In the genomic region with DNA sequence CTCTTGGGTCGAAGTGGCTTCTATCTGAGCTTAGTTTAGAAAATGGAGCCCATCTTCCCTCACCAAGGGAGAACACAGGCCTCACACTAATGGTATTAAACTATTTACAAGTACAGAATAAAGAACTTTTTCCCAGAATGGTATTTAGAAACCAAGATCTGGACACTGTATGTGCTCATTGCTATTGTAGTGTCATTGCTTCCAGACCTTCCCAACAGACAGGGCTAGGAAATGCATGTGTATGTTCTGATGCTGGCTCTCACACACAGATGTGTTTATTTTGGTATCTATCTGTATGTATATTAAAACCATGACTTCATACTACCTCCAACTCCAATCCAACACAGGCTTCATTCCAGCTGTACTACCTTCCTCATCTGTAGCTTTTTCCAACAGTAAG, we compare ENCODE assay signal across 20 cellular contexts. TPM values are rescaled to one million over a fixed set of nuclear protein-coding genes. Genes with fewer than 3 reads are reported as not detected.
DNase-seq lines count a peak whose midpoint lies in the region; ATAC-seq and TF ChIP-seq lines count a peak whose summit lies in the region.
"Had no signal": no experiment of that assay in that cellular context is flagged by ENCODE, and none has a peak within 500 bp of the region (broad histone marks: within the 10 kb centered on the region; RNA-seq: fewer than 3 reads in every experiment).

No MANE protein-coding gene starts in this region.

- H3K27ac Mint-ChIP-seq in natural killer cell (peak overlapping the region; percentile 46 to 67), nephron progenitor cell (no peak overlapping the region), T-helper 17 cell (no peak overlapping the region)
- H3K27ac Mint-ChIP-seq in natural killer cell treated with Interleukin-12 subunit alpha and Interleukin-12 subunit beta and Interleukin-15 and Interleukin-18, amount 100 ng/mL, for 72 hours, result peak overlapping the region in 1 of 2 donors; percentile 26

- H3K36me3 ChIP-seq in PC-3 (ENCODE audit: low read depth, low read length), result peaks cover 35% of the 10 kb centered on the region

- no peak overlapping the region for H3K4me3 ChIP-seq in PC-3 (ENCODE audit: low read length)
- H3K4me3 ChIP-seq: PC-9 had no signal

- intact Hi-C loops in natural killer cell (cut with micrococcal nuclease), result no loop called here
- intact Hi-C loops in PC-3 (cut with micrococcal nuclease), result no loop called here

- H3K27me3 ChIP-seq in PC-3 (ENCODE audit: low read length), result no peaks in the 10 kb centered on the region

- no peak overlapping the region for H3K9ac ChIP-seq in PC-3 (ENCODE audit: low read length)
- H3K9ac ChIP-seq: KMS-11 had no signal

- H3K4me1 ChIP-seq in PC-3 (ENCODE audit: insufficient read depth, low read length), result no peaks in the 10 kb centered on the region

- ATAC-seq in natural killer cell, result no peak
- ATAC-seq in natural killer cell treated with Interleukin-12 subunit alpha and Interleukin-12 subunit beta and Interleukin-15 and Interleukin-18, amount 100 ng/mL, for 72 hours, result no peak
- ATAC-seq in PC-3, result no peak
- no peak for ATAC-seq in HG03520 (IDR thresholded peaks at IDR 0.05; ENCODE audit: unreplicated experiment)
- no peak for ATAC-seq in T-helper 17 cell

- H3K4me1 Mint-ChIP-seq in natural killer cell (peaks cover 10 to 14% of the 10 kb centered on the region in 2 donors), nephron progenitor cell (no peaks in the 10 kb centered on the region), T-helper 17 cell (peaks cover 6% of the 10 kb centered on the region)
- H3K4me1 Mint-ChIP-seq in natural killer cell treated with Interleukin-12 subunit alpha and Interleukin-12 subunit beta and Interleukin-15 and Interleukin-18, amount 100 ng/mL, for 72 hours (ENCODE audit: low read depth in 2 of 2), result peaks cover 20 to 22% of the 10 kb centered on the region in 2 donors

- H3K27me3 Mint-ChIP-seq in natural killer cell (ENCODE audit: low read depth in 2 of 2) (no peaks in the 10 kb centered on the region), nephron progenitor cell (ENCODE audit: low read depth, poor library complexity) (no peaks in the 10 kb centered on the region), T-helper 17 cell (no peaks in the 10 kb centered on the region)
- no peaks in the 10 kb centered on the region for H3K27me3 Mint-ChIP-seq in natural killer cell treated with Interleukin-12 subunit alpha and Interleukin-12 subunit beta and Interleukin-15 and Interleukin-18, amount 100 ng/mL, for 72 hours
- H3K27me3 Mint-ChIP-seq: CD8-positive, alpha-beta memory T cell had no signal

- H3K36me3 Mint-ChIP-seq in natural killer cell (no peaks in the 10 kb centered on the region), nephron progenitor cell (ENCODE audit: low read depth) (peaks cover 78% of the 10 kb centered on the region), T-helper 17 cell (ENCODE audit: low read depth) (peaks cover 11% of the 10 kb centered on the region)
- peaks cover 8% of the 10 kb centered on the region for H3K36me3 Mint-ChIP-seq in natural killer cell treated with Interleukin-12 subunit alpha and Interleukin-12 subunit beta and Interleukin-15 and Interleukin-18, amount 100 ng/mL, for 72 hours

- POLR2A ChIA-PET in PC-3 (lab: Charles Lee; ENCODE audit: unreplicated experiment), result no interaction called here

- H3K4me3 Mint-ChIP-seq in natural killer cell, result no peak overlapping the region
- no peak overlapping the region for H3K4me3 Mint-ChIP-seq in natural killer cell treated with Interleukin-12 subunit alpha and Interleukin-12 subunit beta and Interleukin-15 and Interleukin-18, amount 100 ng/mL, for 72 hours
- H3K4me3 Mint-ChIP-seq in nephron progenitor cell, result no peak overlapping the region
- no peak overlapping the region for H3K4me3 Mint-ChIP-seq in T-helper 17 cell
- H3K4me3 Mint-ChIP-seq: CD8-positive, alpha-beta memory T cell had no signal

- H2AFZ ChIP-seq in PC-3 (ENCODE audit: low read length), result no peak overlapping the region
- H2AFZ ChIP-seq: PC-9 had no signal

- H3K9me2 ChIP-seq in PC-3 (replicated peaks; ENCODE audit: low read length), result no peaks in the 10 kb centered on the region

- no peaks in the 10 kb centered on the region for H3K79me2 ChIP-seq in PC-3 (ENCODE audit: low read length)

- H3K9me3 ChIP-seq in PC-3 (ENCODE audit: low read length) (0 out of 2 replicates have a peak, but pooled peaks cover 5% of the 10 kb centered on the region), T-helper 17 cell (ENCODE audit: control insufficient read depth, low read length, poor library complexity, severe bottlenecking) (no peaks in the 10 kb centered on the region)

- TF ChIP-seq CTCF in natural killer cell (IDR thresholded peaks at IDR 0.05), result no peak
- no peak for TF ChIP-seq CTCF in PC-3 (conservative IDR thresholded peaks at IDR 0.05; ENCODE audit: low read depth, low read length)
- no peak for TF ChIP-seq CTCF in nephron progenitor cell (IDR thresholded peaks at IDR 0.05)

- no peaks in the 10 kb centered on the region for H4K20me1 ChIP-seq in PC-3 (ENCODE audit: low read length)

- H3F3A ChIP-seq in PC-3 (ENCODE audit: low read length, unreplicated experiment), result no peaks in the 10 kb centered on the region

- DNase-seq in natural killer cell (no peak), PC-3 (no peak), nephron progenitor cell (no peak), T-helper 17 cell (no peak)
- DNase-seq in natural killer cell treated with Interleukin-12 subunit alpha and Interleukin-12 subunit beta and Interleukin-15 and Interleukin-18, amount 100 ng/mL, for 72 hours (ENCODE audit: low spot score), result no peak
- DNase-seq: AML-193; CD8-positive, alpha-beta memory T cell; DND-41; GDM1; GOT3; NCI-H1092 treated with DMSO at 0.1 percent for 48 hours; NCI-H1694 treated with DMSO at 0.1 percent for 48 hours; NCI-H69; NK-92 treated with Interleukin-12 subunit alpha and Interleukin-12 subunit beta, amount 100 ng/mL, for 24 hours had no signal

- no peak overlapping the region for H3K4me2 ChIP-seq in PC-3 (ENCODE audit: low read length)
- H3K4me2 ChIP-seq: KMS-11, PC-9 had no signal

- no peak overlapping the region for H3K27ac ChIP-seq in PC-3 (ENCODE audit: low read length)
- H3K27ac ChIP-seq: HL-60, KMS-11, PC-9 had no signal

- TSS peak; percentile 6 for BruUV-seq in PC-3 (replicated peaks; lab: Mats Ljungman, UMichigan)

- CTCF ChIA-PET in PC-3 (lab: Charles Lee), result no interaction called here

- no peaks in the 10 kb centered on the region for H3K9me3 Mint-ChIP-seq in natural killer cell
- no peaks in the 10 kb centered on the region for H3K9me3 Mint-ChIP-seq in natural killer cell treated with Interleukin-12 subunit alpha and Interleukin-12 subunit beta and Interleukin-15 and Interleukin-18, amount 100 ng/mL, for 72 hours
- H3K9me3 Mint-ChIP-seq in nephron progenitor cell, result peaks cover 31% of the 10 kb centered on the region
- H3K9me3 Mint-ChIP-seq: CD8-positive, alpha-beta memory T cell had no signal

RNA-seq across cellular contexts. Expression of a gene that starts 8.0 kb away (rescaled TPM):
- total RNA-seq in natural killer cell, result 100 to 1,000 TPM; 101 to 126 (median 122) TPM
- total RNA-seq in natural killer cell treated with Interleukin-12 subunit alpha and Interleukin-12 subunit beta and Interleukin-15 and Interleukin-18, amount 100 ng/mL, for 72 hours, result 100 to 1,000 TPM; 133 to 174 TPM
- 803 and 1,015 TPM in 2 replicates for total RNA-seq in PC-3 (2014; rRNA removed)
- 100 to 1,000 TPM; 112 to 122 TPM for total RNA-seq in T-helper 17 cell

RNA-seq across cellular contexts. Expression of a gene that starts 10.0 kb away (rescaled TPM):
- total RNA-seq in natural killer cell (10 to 100 TPM; 71.6 to 81.1 (median 73.1) TPM), PC-3 (2014; rRNA removed) (27.0 and 31.1 TPM in 2 replicates), T-helper 17 cell (10 to 100 TPM; 90.9 to 98.0 TPM)
- 10 to 100 TPM; 59.0 to 74.9 TPM for total RNA-seq in natural killer cell treated with Interleukin-12 subunit alpha and Interleukin-12 subunit beta and Interleukin-15 and Interleukin-18, amount 100 ng/mL, for 72 hours

RNA-seq across cellular contexts. Expression of a gene that starts 15.6 kb away (rescaled TPM):
- total RNA-seq in natural killer cell (10 to 100 TPM; 13.4 to 20.9 (median 16.1) TPM), PC-3 (2014; rRNA removed) (3.0 and 3.3 TPM in 2 replicates), T-helper 17 cell (10 to 100 TPM; 12.5 to 13.5 TPM)
- 10 to 100 TPM in 1 of 2 donors, 1 to 10 TPM in 1; 8.6 to 13.6 TPM for total RNA-seq in natural killer cell treated with Interleukin-12 subunit alpha and Interleukin-12 subunit beta and Interleukin-15 and Interleukin-18, amount 100 ng/mL, for 72 hours

RNA-seq across cellular contexts. Expression of a gene that starts 59.5 kb away (rescaled TPM):
- total RNA-seq in natural killer cell (1,000 to 10,000 TPM in 1 of 3 donors, 100 to 1,000 TPM in 2; 883 to 1,008 (median 954) TPM), PC-3 (2014; rRNA removed) (not detected in 2 replicates), T-helper 17 cell (100 to 1,000 TPM; 406 to 439 TPM)
- 100 to 1,000 TPM in 1 of 2 donors, 10 to 100 TPM in 1; 97.4 to 191 TPM for total RNA-seq in natural killer cell treated with Interleukin-12 subunit alpha and Interleukin-12 subunit beta and Interleukin-15 and Interleukin-18, amount 100 ng/mL, for 72 hours
- total RNA-seq: MCF 10A, PC-9, SK-MEL-5 had no signal

Comparison
In these comparisons a context has a peak if more than half of its experiments do, and no peak if none do; other contexts are left out.
1. H3K27ac Mint-ChIP-seq: peak in natural killer cell (2 of 2); none in nephron progenitor cell (single experiment) and T-helper 17 cell (single experiment).